ENCODE assay signal across 21 cellular contexts in the genomic region with DNA sequence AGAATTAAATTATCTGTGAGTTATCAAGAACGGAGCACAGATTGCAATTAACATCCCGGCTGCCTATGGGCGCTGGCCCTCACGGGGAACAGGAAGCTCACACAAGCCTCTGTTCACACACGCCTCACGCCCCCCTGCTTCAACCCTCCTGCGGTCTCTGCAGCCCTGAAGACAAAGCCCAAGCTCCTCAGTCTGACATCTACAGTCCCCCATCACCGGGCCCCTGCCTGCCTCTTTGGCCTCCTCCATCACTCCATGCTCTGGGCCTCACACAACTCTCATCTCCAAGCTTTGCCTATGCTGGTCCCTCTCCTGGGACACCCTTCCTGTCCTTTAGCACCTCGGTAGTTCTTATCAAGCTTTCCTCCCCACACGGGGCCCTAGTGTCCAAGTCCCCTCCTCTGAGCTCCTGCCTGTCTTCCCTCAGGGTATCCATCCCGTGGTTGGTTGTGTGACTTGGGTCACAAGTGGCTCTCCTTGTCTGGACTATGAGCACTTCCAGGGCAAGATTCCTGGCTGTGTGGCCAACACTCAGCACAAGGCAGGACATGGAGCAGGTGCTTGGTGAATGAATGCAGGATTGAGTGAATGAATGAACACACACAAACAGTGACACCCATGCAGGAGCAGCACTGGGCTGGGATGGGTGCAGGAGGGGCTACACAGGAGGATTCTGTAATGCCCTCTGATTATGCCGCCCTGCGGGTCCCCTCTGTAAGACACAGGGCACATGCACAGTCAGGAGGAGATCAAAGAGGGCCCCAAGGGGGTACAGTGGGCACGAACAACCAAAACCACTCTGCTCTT.
A peak's percentile ranks its signal among the peaks of the same experiment; 100 is the strongest.
DNase-seq lines count a peak whose midpoint lies in the region; ATAC-seq and TF ChIP-seq lines count a peak whose summit lies in the region.
"Had no signal": no experiment of that assay in that cellular context is flagged by ENCODE, and none has a peak within 500 bp of the region (broad histone marks: within the 10 kb centered on the region; RNA-seq: fewer than 3 reads in every experiment).

No MANE protein-coding gene starts in this region.

- H3K4me3 Mint-ChIP-seq in glutamatergic neuron (ENCODE audit: unreplicated experiment), result no peak overlapping the region
- H3K4me3 Mint-ChIP-seq: T-helper 1 cell treated with Interleukin-12 subunit alpha and Interleukin-12 subunit beta and Interleukin-4 antibody, amounts not matched to agents 30 μg/mL and 1 μg/mL, for 36 hours had no signal

- ATAC-seq in GM21786 (IDR thresholded peaks at IDR 0.05; ENCODE audit: unreplicated experiment), result no peak
- no peak for ATAC-seq in HG02970 (IDR thresholded peaks at IDR 0.05; ENCODE audit: low FRiP score, unreplicated experiment)
- ATAC-seq: gastroesophageal sphincter, K562, left lung had no signal

- peaks cover 4% of the 10 kb centered on the region for H3K36me3 Mint-ChIP-seq in glutamatergic neuron (ENCODE audit: unreplicated experiment)
- H3K36me3 Mint-ChIP-seq: activated naive CD4-positive, alpha-beta T cell treated with anti-CD3 and anti-CD28 coated beads, Interleukin-2, amount 50 U/mL, for 72 hours had no signal

- TF ChIP-seq POLR2A in spleen (IDR thresholded peaks at IDR 0.05), result no peak

- H3K4me3 ChIP-seq in Loucy (ENCODE audit: low read length, poor library complexity, severe bottlenecking) (peak overlapping the region; percentile 14), spleen (no peak overlapping the region), HAP-1 (no peak overlapping the region)
- H3K4me3 ChIP-seq: dorsolateral prefrontal cortex, gastroesophageal sphincter, K562, left lung, right lobe of liver had no signal

- in situ Hi-C loops in HAP-1 (cut with MboI; ENCODE audit: low sequenced_read_pairs), result no loop called here

- no peaks in the 10 kb centered on the region for H4K20me1 ChIP-seq in Loucy (ENCODE audit: insufficient read depth, low read length, poor library complexity, severe bottlenecking)

- no peaks in the 10 kb centered on the region for H3F3A ChIP-seq in Loucy (ENCODE audit: low read depth)

- peak overlapping the region; percentile 59 for H3K4me2 ChIP-seq in Loucy (ENCODE audit: low read depth, low read length, poor library complexity, severe bottlenecking)

- H3K27ac Mint-ChIP-seq in glutamatergic neuron (ENCODE audit: unreplicated experiment), result no peak overlapping the region
- H3K27ac Mint-ChIP-seq: T-helper 1 cell treated with Interleukin-12 subunit alpha and Interleukin-12 subunit beta and Interleukin-4 antibody, amounts not matched to agents 30 μg/mL and 1 μg/mL, for 36 hours had no signal

- H3K4me1 ChIP-seq in Loucy (ENCODE audit: insufficient read depth, low read length, poor library complexity, severe bottlenecking) (peaks cover 60% of the 10 kb centered on the region), spleen (peaks cover 0 to 13% (median 0%) of the 10 kb centered on the region in 6 donors), HAP-1 (no peaks in the 10 kb centered on the region)
- H3K4me1 ChIP-seq: left lung, right lobe of liver had no signal

- 43 to 55% (median 50%) methylated on average over 14 of the region's 14 CpGs for WGBS in spleen, 5 donors

- intact Hi-C loops in spleen (cut with DNase I; ENCODE audit: low total_unique reads), result no loop called here

- TF ChIP-seq CTCF in Loucy (conservative IDR thresholded peaks at IDR 0.05; ENCODE audit: low read length) (no peak), glutamatergic neuron (IDR thresholded peaks at IDR 0.05; ENCODE audit: partially characterized antibody, unreplicated experiment) (no peak), spleen (IDR thresholded peaks at IDR 0.05 in 8 of 11, conservative IDR thresholded peaks at IDR 0.05 in 3 of 11) (no peak)

- no peaks in the 10 kb centered on the region for H3K36me3 ChIP-seq in Loucy (ENCODE audit: insufficient read depth, low read length)
- no peaks in the 10 kb centered on the region for H3K36me3 ChIP-seq in spleen
- H3K36me3 ChIP-seq in HAP-1 (replicated peaks), result no peaks in the 10 kb centered on the region
- H3K36me3 ChIP-seq: BE2C, gastroesophageal sphincter, left lung, right lobe of liver had no signal

- H3K9ac ChIP-seq in Loucy (ENCODE audit: low read depth, low read length, poor library complexity, severe bottlenecking), result peak overlapping the region; percentile 71

- no peaks in the 10 kb centered on the region for H3K9me2 ChIP-seq in Loucy (replicated peaks; ENCODE audit: low read depth, low read length)

- H2AFZ ChIP-seq in Loucy (ENCODE audit: low read length), result peak overlapping the region; percentile 24; the same call in 1 of the 2 replicates

- H3K4me1 Mint-ChIP-seq in glutamatergic neuron (ENCODE audit: low read depth, unreplicated experiment), result peaks cover 34% of the 10 kb centered on the region

- DNase-seq in NK-92 treated with Interleukin-12 subunit alpha and Interleukin-12 subunit beta, amount 100 ng/mL, for 24 hours (lab: John Stamatoyannopoulos, UW), result peak; percentile 50
- DNase-seq in NK-92 (lab: John Stamatoyannopoulos, UW; ENCODE audit: unreplicated experiment), result no peak
- peak; percentile 11 for DNase-seq in glutamatergic neuron
- DNase-seq in spleen, result peak; percentile 81
- DNase-seq in HAP-1 (ENCODE audit: low spot score in 2 of 2), result no peak
- DNase-seq: GDM1, left lung, NCI-H2081, occipital lobe, right lobe of liver, Right ventricle myocardium superior had no signal

- H3K79me2 ChIP-seq in Loucy (ENCODE audit: insufficient read depth, low read length), result no peaks in the 10 kb centered on the region

- no peak overlapping the region for H3K27ac ChIP-seq in spleen
- H3K27ac ChIP-seq: 22Rv1, dorsolateral prefrontal cortex, gastroesophageal sphincter, left lung, right lobe of liver had no signal

- H3K9me3 Mint-ChIP-seq in glutamatergic neuron (ENCODE audit: unreplicated experiment), result peaks cover 7% of the 10 kb centered on the region
- H3K9me3 Mint-ChIP-seq: activated naive CD4-positive, alpha-beta T cell treated with anti-CD3 and anti-CD28 coated beads, Interleukin-2, amount 50 U/mL, for 72 hours; T-helper 1 cell treated with Interleukin-12 subunit alpha and Interleukin-12 subunit beta and Interleukin-4 antibody, amounts not matched to agents 30 μg/mL and 1 μg/mL, for 36 hours had no signal

- H3K27me3 Mint-ChIP-seq in glutamatergic neuron (ENCODE audit: unreplicated experiment), result peaks cover 5% of the 10 kb centered on the region

- H3K27me3 ChIP-seq in Loucy (ENCODE audit: insufficient read depth, low read length, poor library complexity, severe bottlenecking), result no peaks in the 10 kb centered on the region
- H3K27me3 ChIP-seq in spleen (replicated peaks in 1 of 7), result no peaks in the 10 kb centered on the region
- no peaks in the 10 kb centered on the region for H3K27me3 ChIP-seq in HAP-1 (ENCODE audit: low read depth)
- H3K27me3 ChIP-seq: BE2C, dorsolateral prefrontal cortex, gastroesophageal sphincter, left lung, right lobe of liver had no signal

- no peaks in the 10 kb centered on the region for H3K9me3 ChIP-seq in Loucy (ENCODE audit: insufficient read depth, low read depth, low read length)
- H3K9me3 ChIP-seq in spleen, result no peaks in the 10 kb centered on the region
- H3K9me3 ChIP-seq in HAP-1, result no peaks in the 10 kb centered on the region
- H3K9me3 ChIP-seq: BE2C, gastroesophageal sphincter, left lung, right lobe of liver had no signal

Comparison
In these comparisons a context has a peak if more than half of its experiments do, and no peak if none do; other contexts are left out.
1. DNase-seq: peak in NK-92 treated with Interleukin-12 subunit alpha and Interleukin-12 subunit beta, amount 100 ng/mL, for 24 hours (single experiment), glutamatergic neuron (single experiment) and spleen (single experiment); none in NK-92 (single experiment) and HAP-1 (0 of 2).